Comparison of ENCODE assay signal across 13 cellular contexts in the genomic region with DNA sequence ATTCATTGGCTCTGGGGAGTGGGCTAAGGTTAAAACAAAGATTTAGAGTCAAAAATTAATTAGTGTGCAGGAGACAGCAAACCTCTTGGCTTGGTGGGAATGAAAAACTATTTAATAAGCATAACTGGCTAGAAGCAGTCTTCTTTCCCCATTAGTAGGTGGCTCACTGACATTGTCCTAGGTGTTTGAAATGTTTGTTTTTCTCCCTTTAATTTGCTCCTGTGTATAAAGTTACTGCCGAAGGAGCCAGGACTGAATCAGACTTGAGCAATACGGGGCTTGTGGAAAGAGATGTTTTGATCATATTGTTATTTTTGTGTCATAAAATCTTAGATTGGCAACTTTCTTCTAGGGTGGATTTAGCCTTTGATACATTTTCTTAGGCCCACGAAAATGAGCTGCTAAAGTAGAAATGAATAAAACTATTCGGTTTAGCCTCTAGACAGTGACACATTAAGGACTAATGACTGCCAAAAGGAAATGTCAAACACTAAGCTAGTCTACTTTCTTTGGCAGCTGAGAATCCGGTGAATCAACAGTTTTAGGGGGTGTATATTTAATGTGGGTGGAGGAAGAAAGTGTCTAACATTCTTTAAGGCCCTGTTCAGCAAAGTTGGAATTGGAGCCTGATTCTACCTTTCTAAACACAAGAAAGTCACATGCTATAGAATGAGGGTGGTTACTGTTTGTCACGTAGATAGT. TPM values are rescaled to one million over a fixed set of nuclear protein-coding genes. Genes with fewer than 3 reads are reported as not detected.
DNase-seq lines count a peak whose midpoint lies in the region; ATAC-seq and TF ChIP-seq lines count a peak whose summit lies in the region.
"Had no signal": no experiment of that assay in that cellular context is flagged by ENCODE, and none has a peak within 500 bp of the region (broad histone marks: within the 10 kb centered on the region; RNA-seq: fewer than 3 reads in every experiment).

No MANE protein-coding gene starts in this region.

- CTCF ChIA-PET in HEK293 (lab: Yijun Ruan, JAX) = no interaction called here

- in situ Hi-C loops in brain microvascular endothelial cell (cut with HindIII; ENCODE audit: low pct_ligation_motif_present, low sequenced_read_pairs) = no loop called here

- H3K4me3 ChIP-seq in HEK293 (ENCODE audit: low read depth, low read length) (no peak overlapping the region), brain microvascular endothelial cell (ENCODE audit: low read depth, low read length) (no peak overlapping the region), right atrium auricular region (no peak overlapping the region)

- H3K4me1 ChIP-seq in HEK293 (ENCODE audit: control insufficient read depth, insufficient read depth, low read length) (peaks cover 22% of the 10 kb centered on the region), right atrium auricular region (peaks cover 0 to 48% of the 10 kb centered on the region in 2 donors)

- DNase-seq in brain microvascular endothelial cell (peak; percentile 59), right atrium auricular region (ENCODE audit: low spot score) (no peak), substantia nigra (lab: John Stamatoyannopoulos, UW) (no peak), NCI-H1417 (lab: John Stamatoyannopoulos, UW) (no peak), nucleus accumbens (lab: John Stamatoyannopoulos, UW) (no peak)
- DNase-seq: activated CD4-positive, alpha-beta T cell treated with anti-CD3 and anti-CD28 coated beads, Interleukin-2, amount 10 ng/mL, durations not matched to agents 7 days and 5 days; central memory CD4-positive, alpha-beta T cell; NCI-H526 treated with DMSO at 0.1 percent for 48 hours; stimulated activated CD4-positive, alpha-beta T cell treated with anti-CD3 and anti-CD28 coated beads, Interleukin-2, amount 100 ng/mL, for 48 hours had no signal

- TF ChIP-seq CTCF in HEK293 (tag by site-specific recombination; IDR thresholded peaks at IDR 0.05) (no peak), brain microvascular endothelial cell (IDR thresholded peaks at IDR 0.05; ENCODE audit: low read depth, low read length, missing control alignments) (no peak), right atrium auricular region (IDR thresholded peaks at IDR 0.05) (no peak)

- H3K27me3 ChIP-seq in brain microvascular endothelial cell (replicated peaks) = no peaks in the 10 kb centered on the region
- no peaks in the 10 kb centered on the region for H3K27me3 ChIP-seq in right atrium auricular region

- ATAC-seq in GM21515 (IDR thresholded peaks at IDR 0.05; ENCODE audit: unreplicated experiment) (no peak), GM21786 (IDR thresholded peaks at IDR 0.05; ENCODE audit: unreplicated experiment) (no peak)
- ATAC-seq: left lobe of liver had no signal

- H3K36me3 ChIP-seq in HEK293 (ENCODE audit: control insufficient read depth in 2 of 2, insufficient read depth in 1 of 2, low read length in 2 of 2) = no peaks in the 10 kb centered on the region
- no peaks in the 10 kb centered on the region for H3K36me3 ChIP-seq in brain microvascular endothelial cell (replicated peaks)
- H3K36me3 ChIP-seq in right atrium auricular region = no peaks in the 10 kb centered on the region

- H3K27ac ChIP-seq in HEK293 (ENCODE audit: extremely low read depth, low read depth, low read length) = peak overlapping the region; percentile 5; the same call in 1 of the 2 replicates
- H3K27ac ChIP-seq in brain microvascular endothelial cell = peak overlapping the region; percentile 21
- H3K27ac ChIP-seq in right atrium auricular region = peak overlapping the region; percentile 27 to 58
- peak overlapping the region; percentile 6 for H3K27ac ChIP-seq in substantia nigra (ENCODE audit: low read depth, low read length, poor library complexity, severe bottlenecking)

- H3K9me3 ChIP-seq in HEK293 (ENCODE audit: control insufficient read depth, insufficient read depth, low read depth, low read length) (no peaks in the 10 kb centered on the region), right atrium auricular region (no peaks in the 10 kb centered on the region)

- POLR2A ChIA-PET in HEK293 (lab: Yijun Ruan, JAX) = no interaction called here

TF ChIP-seq in HEK293, 187 proteins besides CTCF, POLR2A, EP300 and RAD21 (continues in another document):
- TF ChIP-seq, protein P1, sequence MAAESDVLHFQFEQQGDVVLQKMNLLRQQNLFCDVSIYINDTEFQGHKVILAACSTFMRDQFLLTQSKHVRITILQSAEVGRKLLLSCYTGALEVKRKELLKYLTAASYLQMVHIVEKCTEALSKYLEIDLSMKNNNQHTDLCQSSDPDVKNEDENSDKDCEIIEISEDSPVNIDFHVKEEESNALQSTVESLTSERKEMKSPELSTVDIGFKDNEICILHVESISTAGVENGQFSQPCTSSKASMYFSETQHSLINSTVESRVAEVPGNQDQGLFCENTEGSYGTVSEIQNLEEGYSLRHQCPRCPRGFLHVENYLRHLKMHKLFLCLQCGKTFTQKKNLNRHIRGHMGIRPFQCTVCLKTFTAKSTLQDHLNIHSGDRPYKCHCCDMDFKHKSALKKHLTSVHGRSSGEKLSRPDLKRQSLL (tag by site-specific recombination; IDR thresholded peaks at IDR 0.05) = no peak
- no peak for TF ChIP-seq ZNF433 (tag by site-specific recombination; IDR thresholded peaks at IDR 0.05; ENCODE audit: low read depth)
- no peak for TF ChIP-seq KLF10 (tag by site-specific recombination; IDR thresholded peaks at IDR 0.05)
- no peak for TF ChIP-seq ZNF664 (tag by site-specific recombination; IDR thresholded peaks at IDR 0.05)
- TF ChIP-seq ZBTB17 (tag by site-specific recombination; IDR thresholded peaks at IDR 0.05) = no peak
- no peak for TF ChIP-seq KLF8 (tag by site-specific recombination; IDR thresholded peaks at IDR 0.05)
- TF ChIP-seq, protein P2, sequence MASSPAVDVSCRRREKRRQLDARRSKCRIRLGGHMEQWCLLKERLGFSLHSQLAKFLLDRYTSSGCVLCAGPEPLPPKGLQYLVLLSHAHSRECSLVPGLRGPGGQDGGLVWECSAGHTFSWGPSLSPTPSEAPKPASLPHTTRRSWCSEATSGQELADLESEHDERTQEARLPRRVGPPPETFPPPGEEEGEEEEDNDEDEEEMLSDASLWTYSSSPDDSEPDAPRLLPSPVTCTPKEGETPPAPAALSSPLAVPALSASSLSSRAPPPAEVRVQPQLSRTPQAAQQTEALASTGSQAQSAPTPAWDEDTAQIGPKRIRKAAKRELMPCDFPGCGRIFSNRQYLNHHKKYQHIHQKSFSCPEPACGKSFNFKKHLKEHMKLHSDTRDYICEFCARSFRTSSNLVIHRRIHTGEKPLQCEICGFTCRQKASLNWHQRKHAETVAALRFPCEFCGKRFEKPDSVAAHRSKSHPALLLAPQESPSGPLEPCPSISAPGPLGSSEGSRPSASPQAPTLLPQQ (tag by site-specific recombination; IDR thresholded peaks at IDR 0.05) = no peak
- no peak for TF ChIP-seq SALL2 (tag by site-specific recombination; IDR thresholded peaks at IDR 0.05; ENCODE audit: borderline replicate concordance)
- no peak for TF ChIP-seq ZNF677 (tag by site-specific recombination; IDR thresholded peaks at IDR 0.05)
- TF ChIP-seq, protein P3, sequence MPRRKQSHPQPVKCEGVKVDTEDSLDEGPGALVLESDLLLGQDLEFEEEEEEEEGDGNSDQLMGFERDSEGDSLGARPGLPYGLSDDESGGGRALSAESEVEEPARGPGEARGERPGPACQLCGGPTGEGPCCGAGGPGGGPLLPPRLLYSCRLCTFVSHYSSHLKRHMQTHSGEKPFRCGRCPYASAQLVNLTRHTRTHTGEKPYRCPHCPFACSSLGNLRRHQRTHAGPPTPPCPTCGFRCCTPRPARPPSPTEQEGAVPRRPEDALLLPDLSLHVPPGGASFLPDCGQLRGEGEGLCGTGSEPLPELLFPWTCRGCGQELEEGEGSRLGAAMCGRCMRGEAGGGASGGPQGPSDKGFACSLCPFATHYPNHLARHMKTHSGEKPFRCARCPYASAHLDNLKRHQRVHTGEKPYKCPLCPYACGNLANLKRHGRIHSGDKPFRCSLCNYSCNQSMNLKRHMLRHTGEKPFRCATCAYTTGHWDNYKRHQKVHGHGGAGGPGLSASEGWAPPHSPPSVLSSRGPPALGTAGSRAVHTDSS (tag by site-specific recombination; IDR thresholded peaks at IDR 0.05) = no peak
- 0 out of 2 replicates have a peak, but pooled peaks have one; percentile 12 for TF ChIP-seq TRIM28 (IDR thresholded peaks at IDR 0.05; ENCODE audit: borderline replicate concordance, low read length)
- no peak for TF ChIP-seq ZNF19 (tag by site-specific recombination; IDR thresholded peaks at IDR 0.05; ENCODE audit: low read depth)
- TF ChIP-seq, protein P4, sequence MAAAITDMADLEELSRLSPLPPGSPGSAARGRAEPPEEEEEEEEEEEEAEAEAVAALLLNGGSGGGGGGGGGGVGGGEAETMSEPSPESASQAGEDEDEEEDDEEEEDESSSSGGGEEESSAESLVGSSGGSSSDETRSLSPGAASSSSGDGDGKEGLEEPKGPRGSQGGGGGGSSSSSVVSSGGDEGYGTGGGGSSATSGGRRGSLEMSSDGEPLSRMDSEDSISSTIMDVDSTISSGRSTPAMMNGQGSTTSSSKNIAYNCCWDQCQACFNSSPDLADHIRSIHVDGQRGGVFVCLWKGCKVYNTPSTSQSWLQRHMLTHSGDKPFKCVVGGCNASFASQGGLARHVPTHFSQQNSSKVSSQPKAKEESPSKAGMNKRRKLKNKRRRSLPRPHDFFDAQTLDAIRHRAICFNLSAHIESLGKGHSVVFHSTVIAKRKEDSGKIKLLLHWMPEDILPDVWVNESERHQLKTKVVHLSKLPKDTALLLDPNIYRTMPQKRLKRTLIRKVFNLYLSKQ (tag by site-specific recombination; IDR thresholded peaks at IDR 0.05; ENCODE audit: borderline replicate concordance) = no peak
- peak; percentile 48; the same call in 1 of the 2 replicates for TF ChIP-seq SCRT2 (tag by site-specific recombination; IDR thresholded peaks at IDR 0.05)
- TF ChIP-seq ZNF354C (tag by site-specific recombination; IDR thresholded peaks at IDR 0.05; ENCODE audit: borderline replicate concordance, low read depth) = no peak
- no peak for TF ChIP-seq ZNF302 (tag by site-specific recombination; IDR thresholded peaks at IDR 0.05; ENCODE audit: low read depth)
- TF ChIP-seq MZF1 (tag by site-specific recombination; IDR thresholded peaks at IDR 0.05; ENCODE audit: borderline replicate concordance) = no peak

RNA-seq across cellular contexts. Expression of a gene that starts 30.2 kb away (rescaled TPM):
- not detected for total RNA-seq in right atrium auricular region
- total RNA-seq: activated CD4-positive, alpha-beta T cell treated with anti-CD3 and anti-CD28 coated beads, Interleukin-2, amount 10 ng/mL, durations not matched to agents 7 days and 5 days; left lobe of liver had no signal
